In the genomic region with DNA sequence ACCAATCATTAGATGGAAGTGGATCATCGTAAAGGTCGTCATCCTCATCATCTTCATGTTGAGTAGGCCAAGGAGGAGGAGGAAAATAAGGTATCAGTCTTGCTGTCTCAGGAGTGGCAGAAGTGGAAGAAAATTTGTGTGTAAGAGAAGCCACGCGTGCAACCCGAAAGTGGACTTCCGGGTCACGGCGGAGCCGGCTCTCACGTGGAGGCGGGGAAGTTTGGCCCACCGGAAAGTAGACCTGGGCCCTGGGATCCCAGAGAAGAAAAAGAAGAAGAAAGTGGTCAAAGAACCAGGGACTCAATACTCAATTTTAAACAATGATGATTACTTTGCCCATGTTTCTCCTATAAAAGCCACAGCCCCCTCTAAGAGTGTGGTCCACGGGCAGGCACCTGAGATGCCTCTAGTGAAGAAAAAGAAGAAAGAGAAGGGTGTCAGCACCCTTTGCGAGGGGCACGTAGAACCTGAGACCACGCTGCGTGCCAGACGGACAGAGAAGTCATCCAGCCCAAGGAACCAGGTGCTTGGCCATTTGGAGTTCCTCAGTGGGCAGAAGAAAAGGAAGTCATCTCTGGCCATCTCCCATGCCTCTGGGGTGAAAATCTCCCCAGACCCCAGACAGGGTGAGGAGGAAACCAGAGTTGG, we compare ENCODE assay signal across 31 cellular contexts.
"Had no signal": no experiment of that assay in that cellular context is flagged by ENCODE, and none has a peak within 500 bp of the region (broad histone marks: within the 10 kb centered on the region; RNA-seq: fewer than 3 reads in every experiment).

No MANE protein-coding gene starts in this region.

- H3K36me3 ChIP-seq: ascending aorta, cardiac muscle cell, SJSA1 had no signal

- H3K27ac Mint-ChIP-seq: activated CD4-positive, alpha-beta T cell treated with anti-CD3 and anti-CD28 coated beads for 36 hours; activated CD4-positive, alpha-beta T cell treated with anti-CD3 and anti-CD28 coated beads, Interleukin-2, amount 10 ng/mL, durations not matched to agents 7 days and 5 days; activated CD8-positive, alpha-beta T cell treated with anti-CD3 and anti-CD28 coated beads, Interleukin-2, amount 10 ng/mL, durations not matched to agents 7 days and 5 days; activated naive CD4-positive, alpha-beta T cell treated with anti-CD3 and anti-CD28 coated beads, Interleukin-2, amount 50 U/mL, for 24 hours; activated naive CD8-positive, alpha-beta T cell treated with anti-CD3 and anti-CD28 coated beads, Interleukin-2, amount 10 ng/mL, durations not matched to agents 7 days and 5 days; activated T-cell treated with anti-CD3 and anti-CD28 coated beads, Interleukin-2, amount 50 U/mL, for 24 hours; activated T-helper 2 cell treated with anti-CD3 and anti-CD28 coated beads, Interferon-gamma antibody, Interleukin-2, Interleukin-4, amounts not matched to agents 10 μg/mL and 5 μg/mL and 100 μg/mL, durations not matched to agents 14 hours and 24 hours and 36 hours; T-cell; T-helper 17 cell; WTC11 had no signal

- H3K9me3 Mint-ChIP-seq: activated naive CD4-positive, alpha-beta T cell treated with anti-CD3 and anti-CD28 coated beads, Interleukin-2, amount 50 U/mL, for 24 hours had no signal

- H3K4me3 Mint-ChIP-seq: activated CD4-positive, alpha-beta T cell treated with anti-CD3 and anti-CD28 coated beads for 36 hours; activated CD4-positive, alpha-beta T cell treated with anti-CD3 and anti-CD28 coated beads, Interleukin-2, amount 10 ng/mL, durations not matched to agents 7 days and 5 days; activated CD8-positive, alpha-beta T cell treated with anti-CD3 and anti-CD28 coated beads, Interleukin-2, amount 10 ng/mL, durations not matched to agents 7 days and 5 days; activated naive CD4-positive, alpha-beta T cell treated with anti-CD3 and anti-CD28 coated beads, Interleukin-2, amount 50 U/mL, for 24 hours; activated naive CD8-positive, alpha-beta T cell treated with anti-CD3 and anti-CD28 coated beads, Interleukin-2, amount 10 ng/mL, durations not matched to agents 7 days and 5 days; activated T-cell treated with anti-CD3 and anti-CD28 coated beads, Interleukin-2, amount 50 U/mL, for 24 hours; T-cell; T-helper 17 cell; WTC11 had no signal

- H3K9me3 ChIP-seq: SJSA1, SK-N-SH had no signal

- H3K27ac ChIP-seq: ascending aorta, cardiac muscle cell, SJSA1 had no signal

- H3K27me3 Mint-ChIP-seq: activated CD4-positive, alpha-beta T cell treated with anti-CD3 and anti-CD28 coated beads for 36 hours; activated CD4-positive, alpha-beta T cell treated with anti-CD3 and anti-CD28 coated beads, Interleukin-2, amount 10 ng/mL, durations not matched to agents 7 days and 5 days; activated naive CD4-positive, alpha-beta T cell treated with anti-CD3 and anti-CD28 coated beads, Interleukin-2, amount 50 U/mL, for 24 hours; activated T-cell treated with anti-CD3 and anti-CD28 coated beads, Interleukin-2, amount 50 U/mL, for 24 hours; T-helper 17 cell had no signal

- ATAC-seq: activated CD4-positive, alpha-beta T cell treated with anti-CD3 and anti-CD28 coated beads for 36 hours; activated CD4-positive, CD25-positive, alpha-beta regulatory T cell treated with anti-CD3 and anti-CD28 coated beads, Interleukin-2, amount 50 U/mL, for 24 hours; activated CD8-positive, alpha-beta T cell treated with anti-CD3 and anti-CD28 coated beads, Interleukin-2, amount 10 ng/mL, durations not matched to agents 7 days and 5 days; T-cell; T-helper 17 cell; WTC11 had no signal

- DNase-seq: activated CD4-positive, alpha-beta T cell treated with anti-CD3 and anti-CD28 coated beads for 36 hours; activated CD4-positive, alpha-beta T cell treated with anti-CD3 and anti-CD28 coated beads, Interleukin-2, amount 10 ng/mL, durations not matched to agents 7 days and 5 days; activated CD4-positive, alpha-beta T cell treated with anti-CD3 and anti-CD28 coated beads, Interleukin-2, amount 50 U/mL, for 48 hours; activated CD8-positive, alpha-beta T cell treated with anti-CD3 and anti-CD28 coated beads, Interleukin-2, amount 10 ng/mL, durations not matched to agents 7 days and 5 days; activated gamma-delta T cell; activated naive CD4-positive, alpha-beta T cell treated with Interleukin-2 at 50 U/mL for 16 hours; activated naive CD8-positive, alpha-beta T cell treated with anti-CD3 and anti-CD28 coated beads, Interleukin-2, amount 10 ng/mL, durations not matched to agents 7 days and 5 days; activated T-cell treated with anti-CD3 and anti-CD28 coated beads, Interleukin-2, amount 50 U/mL, for 24 hours; NCI-H1092 treated with DMSO at 0.1 percent for 48 hours; NCI-H1417; NCI-H146; NCI-H187; NCI-H2029 treated with DMSO at 0.1 percent for 48 hours; NCI-H2107; NCI-H2171; NCI-H510A; NCI-H526; NCI-H748 treated with DMSO at 0.1 percent for 48 hours; NK-92 treated with Interleukin-12 subunit alpha and Interleukin-12 subunit beta, amount 100 ng/mL, for 24 hours; OCI-M1; SHP77 treated with DMSO at 0.1 percent for 48 hours; SK-N-SH; T-cell; T-helper 17 cell had no signal

- H3K4me1 Mint-ChIP-seq: activated CD4-positive, alpha-beta T cell treated with anti-CD3 and anti-CD28 coated beads for 36 hours; activated CD4-positive, alpha-beta T cell treated with anti-CD3 and anti-CD28 coated beads, Interleukin-2, amount 10 ng/mL, durations not matched to agents 7 days and 5 days; activated naive CD4-positive, alpha-beta T cell treated with anti-CD3 and anti-CD28 coated beads, Interleukin-2, amount 50 U/mL, for 24 hours; activated naive CD8-positive, alpha-beta T cell treated with anti-CD3 and anti-CD28 coated beads, Interleukin-2, amount 10 ng/mL, durations not matched to agents 7 days and 5 days; T-cell; T-helper 17 cell had no signal

- H3K4me1 ChIP-seq: ascending aorta, SJSA1 had no signal

- H3K36me3 Mint-ChIP-seq: activated naive CD4-positive, alpha-beta T cell treated with anti-CD3 and anti-CD28 coated beads, Interleukin-2, amount 50 U/mL, for 24 hours; activated naive CD8-positive, alpha-beta T cell treated with anti-CD3 and anti-CD28 coated beads, Interleukin-2, amount 10 ng/mL, durations not matched to agents 7 days and 5 days; T-cell had no signal

- H3K27me3 ChIP-seq: ascending aorta, cardiac muscle cell, SJSA1 had no signal

- H3K4me3 ChIP-seq: ascending aorta, cardiac muscle cell, SJSA1 had no signal
